27 cellular contexts compared by ENCODE assay signal in genomic region chr11:27208846-27209245, GRCh38.
DNase-seq lines count a peak whose midpoint lies in the region; ATAC-seq, FAIRE-seq and TF ChIP-seq lines count a peak whose summit lies in the region.
"Had no signal": no experiment of that assay in that cellular context is flagged by ENCODE, and none has a peak within 500 bp of the region (broad histone marks: within the 10 kb centered on the region; RNA-seq: fewer than 3 reads in every experiment).

No MANE protein-coding gene starts in this region.

- H2AFZ ChIP-seq in PC-3 (ENCODE audit: low read length) (no peak overlapping the region), astrocyte (ENCODE audit: low read depth, low read length) (no peak overlapping the region)

- peak; percentile 43 for FAIRE-seq in astrocyte (lab: Jason Lieb, UNC)
- FAIRE-seq: GM12891 had no signal

- H3F3A ChIP-seq in PC-3 (ENCODE audit: low read length, unreplicated experiment) = peaks cover 7% of the 10 kb centered on the region

- no peaks in the 10 kb centered on the region for H3K27me3 ChIP-seq in PC-3 (ENCODE audit: low read length)
- no peaks in the 10 kb centered on the region for H3K27me3 ChIP-seq in astrocyte (ENCODE audit: insufficient read depth, low read length)
- no peaks in the 10 kb centered on the region for H3K27me3 ChIP-seq in spleen (replicated peaks in 1 of 7)
- H3K27me3 ChIP-seq: BLaER1 treated with 17β-estradiol and CSF1 and Interleukin-3, amounts not matched to agents 10 nM and 100 nM; gastroesophageal sphincter; stomach; thyroid gland had no signal

- H3K27ac Mint-ChIP-seq in astrocyte (ENCODE audit: unreplicated experiment) (peak overlapping the region; percentile 96), type B pancreatic cell (peak overlapping the region; percentile 85)
- H3K27ac Mint-ChIP-seq: activated CD4-positive, alpha-beta T cell treated with anti-CD3 and anti-CD28 coated beads, Interleukin-2, amount 10 ng/mL, durations not matched to agents 24 days and 14 days; activated T-helper 2 cell treated with anti-CD3 and anti-CD28 coated beads, Interferon-gamma antibody, Interleukin-2, Interleukin-4, amounts not matched to agents 10 μg/mL and 5 μg/mL and 100 μg/mL, durations not matched to agents 14 hours and 24 hours and 36 hours had no signal

- H4K20me1 ChIP-seq in PC-3 (ENCODE audit: low read length) (no peaks in the 10 kb centered on the region), astrocyte (ENCODE audit: insufficient read depth, low read length) (no peaks in the 10 kb centered on the region)
- H4K20me1 ChIP-seq: BLaER1 treated with 17β-estradiol and CSF1 and Interleukin-3, amounts not matched to agents 10 nM and 100 nM had no signal

- no peaks in the 10 kb centered on the region for H3K9me2 ChIP-seq in PC-3 (replicated peaks; ENCODE audit: low read length)

- no peak for DNase-seq in PC-3
- no peak for DNase-seq in astrocyte (ENCODE audit: low read depth)
- peak; percentile 43 for DNase-seq in kidney tubule cell (ENCODE audit: low spot score)
- no peak for DNase-seq in type B pancreatic cell (ENCODE audit: extremely low spot score, unreplicated experiment)
- DNase-seq in spleen = no peak
- no peak for DNase-seq in NCI-H146 (lab: John Stamatoyannopoulos, UW)
- DNase-seq in NCI-H510A treated with DMSO at 0.1 percent for 48 hours (lab: John Stamatoyannopoulos, UW) = no peak
- DNase-seq: activated CD4-positive, alpha-beta T cell treated with anti-CD3 and anti-CD28 coated beads, Interleukin-2, amount 10 ng/mL, durations not matched to agents 24 days and 14 days; activated CD8-positive, alpha-beta memory T cell treated with anti-CD3 and anti-CD28 coated beads for 24 hours; activated naive CD4-positive, alpha-beta T cell treated with anti-CD3 and anti-CD28 coated beads, Interleukin-2, amount 50 U/mL, for 16 hours; activated T-cell treated with anti-CD3 and anti-CD28 coated beads for 4 hours; H7; hippocampal formation; left colon; posterior cingulate gyrus; stimulated activated CD4-positive, alpha-beta T cell treated with anti-CD3 and anti-CD28 coated beads, Interleukin-12 subunit alpha, Interleukin-12 subunit beta, amount 100 ng/mL, for 4 hours; stimulated activated CD4-positive, alpha-beta T cell treated with anti-CD3 and anti-CD28 coated beads, Interleukin-2, amount 100 ng/mL, for 48 hours; stomach; SW 1271; thyroid gland; WERI-Rb-1 had no signal

- no peaks in the 10 kb centered on the region for H3K9me3 Mint-ChIP-seq in astrocyte (ENCODE audit: unreplicated experiment)
- peaks cover 10% of the 10 kb centered on the region for H3K9me3 Mint-ChIP-seq in type B pancreatic cell
- H3K9me3 Mint-ChIP-seq: activated T-helper 2 cell treated with anti-CD3 and anti-CD28 coated beads, Interferon-gamma antibody, Interleukin-2, Interleukin-4, amounts not matched to agents 10 μg/mL and 5 μg/mL and 100 μg/mL, durations not matched to agents 14 hours and 24 hours and 36 hours had no signal

- H3K36me3 Mint-ChIP-seq in astrocyte (ENCODE audit: low read depth, unreplicated experiment) (no peaks in the 10 kb centered on the region), type B pancreatic cell (peaks cover 3% of the 10 kb centered on the region)
- H3K36me3 Mint-ChIP-seq: brain had no signal

- H3K9ac ChIP-seq in PC-3 (ENCODE audit: low read length) = no peak overlapping the region
- H3K9ac ChIP-seq in astrocyte (ENCODE audit: low read length) = peak overlapping the region; percentile 32
- H3K9ac ChIP-seq: BLaER1 treated with 17β-estradiol and CSF1 and Interleukin-3, amounts not matched to agents 10 nM and 100 nM had no signal

- H3K4me1 ChIP-seq in PC-3 (ENCODE audit: insufficient read depth, low read length) (peaks cover 45% of the 10 kb centered on the region), astrocyte (ENCODE audit: insufficient read depth, low read length) (peaks cover 37% of the 10 kb centered on the region), spleen (peaks cover 0 to 65% (median 13%) of the 10 kb centered on the region in 6 donors)

- WGBS in spleen, 5 donors = 72 to 86% (median 81%) methylated on average over 3 of the region's 3 CpGs

- CTCF ChIA-PET in PC-3 (lab: Charles Lee) = interaction anchor here (0.7 to 1.0 kb wide), 2 partner anchors 87 to 259 kb away, joined by 4 to 6 read pairs; no protein-coding TSS in a partner anchor

- H3K4me3 Mint-ChIP-seq in astrocyte (ENCODE audit: unreplicated experiment) (no peak overlapping the region), type B pancreatic cell (no peak overlapping the region)
- H3K4me3 Mint-ChIP-seq: activated CD4-positive, alpha-beta T cell treated with anti-CD3 and anti-CD28 coated beads, Interleukin-2, amount 10 ng/mL, durations not matched to agents 24 days and 14 days; brain; neural crest cell had no signal

- H3K36me3 ChIP-seq in PC-3 (ENCODE audit: low read depth, low read length) (no peaks in the 10 kb centered on the region), astrocyte (ENCODE audit: insufficient read depth, low read length) (no peaks in the 10 kb centered on the region), spleen (no peaks in the 10 kb centered on the region)
- H3K36me3 ChIP-seq: BLaER1 treated with 17β-estradiol and CSF1 and Interleukin-3, amounts not matched to agents 10 nM and 100 nM; gastroesophageal sphincter; stomach; thyroid gland; WERI-Rb-1 had no signal

- H3K79me2 ChIP-seq in PC-3 (ENCODE audit: low read length) (no peaks in the 10 kb centered on the region), astrocyte (ENCODE audit: insufficient read depth, low read length) (no peaks in the 10 kb centered on the region)

- H3K4me1 Mint-ChIP-seq in astrocyte (ENCODE audit: low read depth, unreplicated experiment) (peaks cover 66% of the 10 kb centered on the region), type B pancreatic cell (ENCODE audit: unreplicated experiment) (peaks cover 29% of the 10 kb centered on the region)
- H3K4me1 Mint-ChIP-seq: activated CD4-positive, alpha-beta T cell treated with anti-CD3 and anti-CD28 coated beads, Interleukin-2, amount 10 ng/mL, durations not matched to agents 24 days and 14 days had no signal

- no peak for TF ChIP-seq CTCF in PC-3 (conservative IDR thresholded peaks at IDR 0.05; ENCODE audit: low read depth, low read length)
- TF ChIP-seq CTCF in astrocyte (IDR thresholded peaks at IDR 0.05; ENCODE audit: insufficient read depth, low read depth, low read length) = no peak
- no peak for TF ChIP-seq CTCF in type B pancreatic cell (conservative IDR thresholded peaks at IDR 0.05)
- TF ChIP-seq CTCF in spleen (IDR thresholded peaks at IDR 0.05 in 8 of 11, conservative IDR thresholded peaks at IDR 0.05 in 3 of 11) = no peak

- BruUV-seq in PC-3 (replicated peaks; lab: Mats Ljungman, UMichigan) = no TSS peak

- no peak for TF ChIP-seq POLR2A in spleen (IDR thresholded peaks at IDR 0.05)

- no peaks in the 10 kb centered on the region for H3K27me3 Mint-ChIP-seq in astrocyte (ENCODE audit: low read depth, unreplicated experiment)
- H3K27me3 Mint-ChIP-seq in type B pancreatic cell = no peaks in the 10 kb centered on the region
- H3K27me3 Mint-ChIP-seq: brain had no signal

- POLR2A ChIA-PET in PC-3 (lab: Charles Lee; ENCODE audit: unreplicated experiment) = no interaction called here

- no peak for ATAC-seq in PC-3

- no peak overlapping the region for H3K4me3 ChIP-seq in PC-3 (ENCODE audit: low read length)
- H3K4me3 ChIP-seq in astrocyte (ENCODE audit: insufficient read depth, low read depth, low read length) = no peak overlapping the region
- no peak overlapping the region for H3K4me3 ChIP-seq in spleen
- H3K4me3 ChIP-seq: BLaER1 treated with 17β-estradiol and CSF1 and Interleukin-3, amounts not matched to agents 10 nM and 100 nM; gastroesophageal sphincter; stomach; thyroid gland had no signal

- H3K27ac ChIP-seq in PC-3 (ENCODE audit: low read length) (peak overlapping the region; percentile 65), astrocyte (ENCODE audit: low read depth, low read length) (peak overlapping the region; percentile 88), spleen (no peak overlapping the region)
- H3K27ac ChIP-seq: BLaER1 treated with 17β-estradiol and CSF1 and Interleukin-3, amounts not matched to agents 10 nM and 100 nM; gastroesophageal sphincter; thyroid gland; WERI-Rb-1 had no signal

- H3K9me3 ChIP-seq in PC-3 (ENCODE audit: low read length) (no peaks in the 10 kb centered on the region), astrocyte (ENCODE audit: insufficient read depth, low read depth, low read length) (no peaks in the 10 kb centered on the region), spleen (no peaks in the 10 kb centered on the region)
- H3K9me3 ChIP-seq: BLaER1 treated with 17β-estradiol and CSF1 and Interleukin-3, amounts not matched to agents 10 nM and 100 nM; gastroesophageal sphincter; stomach; thyroid gland had no signal

- intact Hi-C loops in PC-3 (cut with micrococcal nuclease) (loop anchor here (1.0 to 5.0 kb wide), 3 partner anchors 8 to 278 kb away; no protein-coding TSS in a partner anchor), spleen (cut with DNase I; ENCODE audit: low total_unique reads) (no loop called here)

- H3K4me2 ChIP-seq in PC-3 (ENCODE audit: low read length) = peak overlapping the region; percentile 49
- H3K4me2 ChIP-seq in astrocyte (ENCODE audit: low read length) = no peak overlapping the region

Comparison
In these comparisons a context has a peak if more than half of its experiments do, and no peak if none do; other contexts are left out.
1. H3K27ac ChIP-seq: peak in PC-3 (single experiment) and astrocyte (single experiment); none in spleen (0 of 8).